Comparison of ENCODE assay signal across 18 cellular contexts in the genomic region with DNA sequence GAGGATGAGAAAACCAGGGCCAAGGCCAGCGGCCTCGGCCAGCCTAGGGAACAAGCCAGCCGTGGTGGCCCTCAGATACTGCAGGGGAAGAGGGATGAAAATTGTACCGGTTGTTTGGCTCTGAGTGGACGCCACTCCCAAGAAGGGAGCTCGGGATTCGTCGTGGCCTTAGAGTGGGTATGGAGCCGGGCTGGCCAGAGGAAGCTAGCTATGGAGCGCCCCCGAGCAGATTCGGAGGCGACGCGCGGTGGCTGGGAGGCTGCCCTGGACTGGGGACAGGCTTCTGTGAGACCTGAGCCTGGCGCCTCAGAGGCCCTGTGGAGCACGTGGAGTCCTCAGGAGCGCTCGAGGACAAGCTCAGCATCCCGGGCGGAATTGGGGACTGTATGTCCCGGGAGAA. TPM values are rescaled to one million over a fixed set of nuclear protein-coding genes. Genes with fewer than 3 reads are reported as not detected.
DNase-seq lines count a peak whose midpoint lies in the region; ATAC-seq and TF ChIP-seq lines count a peak whose summit lies in the region.
"Had no signal": no experiment of that assay in that cellular context is flagged by ENCODE, and none has a peak within 500 bp of the region (broad histone marks: within the 10 kb centered on the region; RNA-seq: fewer than 3 reads in every experiment).

No MANE protein-coding gene starts in this region.

- H3K27me3 ChIP-seq in tibial artery (no peaks in the 10 kb centered on the region), foreskin keratinocyte (peaks cover 64% of the 10 kb centered on the region)

- H3K9me3 ChIP-seq in mesodermal cell (ENCODE audit: control insufficient read depth, low read length) (no peaks in the 10 kb centered on the region), tibial artery (no peaks in the 10 kb centered on the region)
- H3K9me3 ChIP-seq: A549, HAP-1, upper lobe of left lung had no signal

- H3K4me3 ChIP-seq in mesodermal cell (ENCODE audit: extremely low read depth, insufficient read depth, low read length, poor library complexity, severe bottlenecking) = peak overlapping the region; percentile 16
- peak overlapping the region; percentile 79 to 90 for H3K4me3 ChIP-seq in tibial artery
- H3K4me3 ChIP-seq: A549, HAP-1, upper lobe of left lung had no signal

- 38 to 41% methylated on average over 23 of the region's 23 CpGs for WGBS in mesodermal cell (ENCODE audit: insufficient coverage in 2 of 2), 2 experiments

- peaks cover 5% of the 10 kb centered on the region for H3K36me3 Mint-ChIP-seq in activated naive CD8-positive, alpha-beta T cell treated with anti-CD3 and anti-CD28 coated beads for 36 hours
- no peaks in the 10 kb centered on the region for H3K36me3 Mint-ChIP-seq in activated naive CD8-positive, alpha-beta T cell treated with anti-CD3 and anti-CD28 coated beads, Interleukin-2, amount 50 U/mL, for 24 hours (ENCODE audit: low read depth)
- H3K36me3 Mint-ChIP-seq in brain = peaks cover 18% of the 10 kb centered on the region

- no peak for TF ChIP-seq CTCF in brain (conservative IDR thresholded peaks at IDR 0.05)
- no peak for TF ChIP-seq CTCF in tibial artery (IDR thresholded peaks at IDR 0.05)
- no peak for TF ChIP-seq CTCF in foreskin keratinocyte (conservative IDR thresholded peaks at IDR 0.05)

- peaks cover 26% of the 10 kb centered on the region for H3K4me1 Mint-ChIP-seq in activated naive CD8-positive, alpha-beta T cell treated with anti-CD3 and anti-CD28 coated beads for 36 hours
- peaks cover 16% of the 10 kb centered on the region for H3K4me1 Mint-ChIP-seq in activated naive CD8-positive, alpha-beta T cell treated with anti-CD3 and anti-CD28 coated beads, Interleukin-2, amount 50 U/mL, for 24 hours
- H3K4me1 Mint-ChIP-seq in brain = peaks cover 85% of the 10 kb centered on the region

- peaks cover 6% of the 10 kb centered on the region for H3K9me3 Mint-ChIP-seq in activated naive CD8-positive, alpha-beta T cell treated with anti-CD3 and anti-CD28 coated beads for 36 hours
- no peaks in the 10 kb centered on the region for H3K9me3 Mint-ChIP-seq in activated naive CD8-positive, alpha-beta T cell treated with anti-CD3 and anti-CD28 coated beads, Interleukin-2, amount 50 U/mL, for 24 hours
- H3K9me3 Mint-ChIP-seq in brain = peaks cover 0 to 22% (median 3%) of the 10 kb centered on the region in 5 experiments

- peaks cover 21% of the 10 kb centered on the region for H3K4me1 ChIP-seq in mesodermal cell (ENCODE audit: control insufficient read depth, insufficient read depth, low read length, poor library complexity, severe bottlenecking)
- H3K4me1 ChIP-seq in tibial artery = peaks cover 0 to 38% (median 19%) of the 10 kb centered on the region in 4 donors
- H3K4me1 ChIP-seq in foreskin keratinocyte = no peaks in the 10 kb centered on the region

- no peak overlapping the region for H3K27ac Mint-ChIP-seq in activated naive CD8-positive, alpha-beta T cell treated with anti-CD3 and anti-CD28 coated beads for 36 hours
- no peak overlapping the region for H3K27ac Mint-ChIP-seq in activated naive CD8-positive, alpha-beta T cell treated with anti-CD3 and anti-CD28 coated beads, Interleukin-2, amount 50 U/mL, for 24 hours
- H3K27ac Mint-ChIP-seq in brain = peak overlapping the region in 4 of 5 experiments; percentile 9 to 96 (median 49)

- intact Hi-C loops in tibial artery (cut with DNase I; ENCODE audit: low total_unique reads) = loop anchor here (5.0 to 10.0 kb wide), 3 partner anchors 218 to 599 kb away; no protein-coding TSS in a partner anchor

- DNase-seq in activated naive CD8-positive, alpha-beta T cell treated with anti-CD3 and anti-CD28 coated beads for 36 hours = no peak
- no peak for DNase-seq in activated naive CD8-positive, alpha-beta T cell treated with anti-CD3 and anti-CD28 coated beads, Interleukin-2, amount 50 U/mL, for 24 hours
- DNase-seq in tibial artery (peak in 1 of 2 donors; percentile 77), foreskin keratinocyte (no peak), dermis blood vessel endothelial cell (no peak)
- DNase-seq: activated CD8-positive, alpha-beta memory T cell treated with anti-CD3 and anti-CD28 coated beads, Interleukin-2, amount 50 U/mL, for 48 hours; DMS153; NCI-H1436 treated with DMSO at 0.1 percent for 48 hours; NCI-H82; SHP77; WERI-Rb-1 had no signal

- H3K36me3 ChIP-seq in mesodermal cell (ENCODE audit: control insufficient read depth, insufficient read depth, low read length) (no peaks in the 10 kb centered on the region), tibial artery (no peaks in the 10 kb centered on the region)
- H3K36me3 ChIP-seq: HAP-1, upper lobe of left lung, WERI-Rb-1 had no signal

- ATAC-seq in activated naive CD8-positive, alpha-beta T cell treated with anti-CD3 and anti-CD28 coated beads, Interleukin-2, amount 50 U/mL, for 24 hours = no peak
- ATAC-seq in foreskin keratinocyte (no peak), HG03442 (IDR thresholded peaks at IDR 0.05; ENCODE audit: unreplicated experiment) (no peak)
- ATAC-seq: A549, sciatic nerve had no signal

- peak overlapping the region; percentile 18 for H3K4me3 Mint-ChIP-seq in activated naive CD8-positive, alpha-beta T cell treated with anti-CD3 and anti-CD28 coated beads for 36 hours
- H3K4me3 Mint-ChIP-seq in activated naive CD8-positive, alpha-beta T cell treated with anti-CD3 and anti-CD28 coated beads, Interleukin-2, amount 50 U/mL, for 24 hours = no peak overlapping the region
- H3K4me3 Mint-ChIP-seq in brain = peak overlapping the region; percentile 3 to 86 (median 80)

- H3K27me3 Mint-ChIP-seq in activated naive CD8-positive, alpha-beta T cell treated with anti-CD3 and anti-CD28 coated beads for 36 hours = peaks cover 100% of the 10 kb centered on the region
- peaks cover 90% of the 10 kb centered on the region for H3K27me3 Mint-ChIP-seq in activated naive CD8-positive, alpha-beta T cell treated with anti-CD3 and anti-CD28 coated beads, Interleukin-2, amount 50 U/mL, for 24 hours
- H3K27me3 Mint-ChIP-seq in brain = peaks cover 100% of the 10 kb centered on the region

- H3K27ac ChIP-seq in mesodermal cell (ENCODE audit: low read depth, low read length, severe bottlenecking) (no peak overlapping the region), tibial artery (peak overlapping the region; percentile 95 to 99), foreskin keratinocyte (no peak overlapping the region)
- H3K27ac ChIP-seq: A549, upper lobe of left lung, WERI-Rb-1 had no signal

RNA-seq across cellular contexts. Expression of gene PRRX1, which starts 2.7 kb away (rescaled TPM):
- not detected for total RNA-seq in activated naive CD8-positive, alpha-beta T cell treated with anti-CD3 and anti-CD28 coated beads for 36 hours
- polyA plus RNA-seq in brain (ENCODE audit: insufficient read depth, low read depth, low replicate concordance) (2.5 TPM), foreskin keratinocyte (not detected in 2 replicates)
- polyA plus RNA-seq in mesodermal cell (2013, experiment 1 of 2) = 76.0 TPM
- polyA plus RNA-seq in mesodermal cell (2013, experiment 2 of 2) = 84.5 TPM
- total RNA-seq in foreskin keratinocyte (0.04 TPM in 1 of 2 replicates, not detected in the other), dermis blood vessel endothelial cell (0.17 and 0.37 TPM in 2 replicates)

Comparison
In these comparisons a context has a peak if more than half of its experiments do, and no peak if none do; other contexts are left out.
1. H3K27ac Mint-ChIP-seq: peak in brain (4 of 5); none in activated naive CD8-positive, alpha-beta T cell treated with anti-CD3 and anti-CD28 coated beads for 36 hours (single experiment) and activated naive CD8-positive, alpha-beta T cell treated with anti-CD3 and anti-CD28 coated beads, Interleukin-2, amount 50 U/mL, for 24 hours (single experiment).
2. H3K27ac ChIP-seq: peak in tibial artery (2 of 2); none in mesodermal cell (single experiment) and foreskin keratinocyte (single experiment).